10 cellular contexts compared by ENCODE assay signal in the genomic region with DNA sequence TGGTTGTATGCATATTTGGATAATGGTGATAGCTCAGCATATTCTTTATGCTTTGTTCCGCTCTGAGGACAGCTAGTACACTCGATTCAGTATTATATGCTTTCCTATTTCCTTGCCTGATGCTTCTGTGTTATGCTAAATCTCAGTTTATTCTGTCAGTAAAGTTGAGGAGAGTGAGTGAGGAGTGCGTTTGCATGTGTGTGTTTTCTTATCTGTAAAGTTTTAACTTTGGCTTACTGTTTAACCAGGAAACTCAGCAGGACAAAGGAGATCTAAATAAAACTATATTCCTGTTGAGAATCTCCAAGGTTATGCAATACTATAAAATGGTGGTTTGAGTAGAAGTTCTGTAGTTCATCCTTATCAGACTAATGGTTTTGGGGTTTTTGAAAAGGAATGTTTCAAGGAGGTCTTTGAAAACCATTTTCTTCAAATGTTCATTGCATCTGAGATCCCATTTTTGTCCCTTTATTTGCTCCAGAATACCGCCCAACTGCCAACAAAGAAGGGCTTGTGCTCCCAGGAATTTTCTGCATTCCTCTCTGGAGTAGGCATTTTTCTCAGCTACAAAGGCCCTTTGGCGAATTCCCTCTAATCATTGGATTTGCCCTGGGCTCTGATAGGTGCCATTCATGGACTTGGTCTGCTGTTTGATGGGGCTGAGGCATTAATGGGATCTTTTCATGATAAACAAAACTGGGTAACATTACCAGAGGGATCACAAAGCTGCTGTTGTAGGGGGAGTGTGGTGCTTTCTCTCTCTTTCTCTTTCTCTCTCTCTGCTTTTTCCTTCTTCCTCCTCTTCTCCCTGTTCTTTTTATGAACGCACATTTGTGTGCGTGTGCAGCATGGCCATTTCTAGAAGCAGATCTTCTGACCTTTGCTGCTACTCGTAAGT.
A peak's percentile ranks its signal among the peaks of the same experiment; 100 is the strongest.
DNase-seq lines count a peak whose midpoint lies in the region; ATAC-seq and FAIRE-seq lines count a peak whose summit lies in the region.
"Had no signal": no experiment of that assay in that cellular context is flagged by ENCODE, and none has a peak within 500 bp of the region (broad histone marks: within the 10 kb centered on the region; RNA-seq: fewer than 3 reads in every experiment).

No MANE protein-coding gene starts in this region.

- no peak overlapping the region for H4K8ac ChIP-seq in mesendoderm (ENCODE audit: low read depth, low read length)

- no peaks in the 10 kb centered on the region for H3K36me3 ChIP-seq in mesendoderm (ENCODE audit: control insufficient read depth, insufficient read depth, low read length)
- H3K36me3 ChIP-seq: ovary had no signal

- H3K79me1 ChIP-seq in mesendoderm (ENCODE audit: low read length), result peaks cover 4% of the 10 kb centered on the region

- peak overlapping the region; percentile 25 for H3K9ac ChIP-seq in mesendoderm (ENCODE audit: low read length)

- no peak overlapping the region for H3K4ac ChIP-seq in mesendoderm (ENCODE audit: low read depth, low read length)

- H3K4me2 ChIP-seq in mesendoderm (ENCODE audit: low read length), result peak overlapping the region; percentile 17

- no peak overlapping the region for H2BK120ac ChIP-seq in mesendoderm (ENCODE audit: low read depth, low read length)

- no peak overlapping the region for H2AK5ac ChIP-seq in mesendoderm (ENCODE audit: low read length)

- H3K56ac ChIP-seq in mesendoderm (ENCODE audit: low read length), result peak overlapping the region; percentile 86

- no peak for ATAC-seq in GM19467 (IDR thresholded peaks at IDR 0.05; ENCODE audit: unreplicated experiment)
- no peak for ATAC-seq in GM19328 (IDR thresholded peaks at IDR 0.05; ENCODE audit: unreplicated experiment)

- H3K4me3 ChIP-seq in mesendoderm (ENCODE audit: low read length), result no peak overlapping the region
- H3K4me3 ChIP-seq: ovary had no signal

- peaks cover 21% of the 10 kb centered on the region for H3K4me1 ChIP-seq in mesendoderm (ENCODE audit: control insufficient read depth, low read depth, low read length)

- H3K79me2 ChIP-seq in mesendoderm (ENCODE audit: control insufficient read depth, insufficient read depth, low read length), result peaks cover 1% of the 10 kb centered on the region

- peak overlapping the region; percentile 96 for H2BK15ac ChIP-seq in mesendoderm (replicated peaks; ENCODE audit: low read depth)

- no peak overlapping the region for H4K5ac ChIP-seq in mesendoderm (ENCODE audit: low read length)

- H3K18ac ChIP-seq in mesendoderm (ENCODE audit: low read length), result peak overlapping the region; percentile 39

- FAIRE-seq in urothelium cell line (lab: Jason Lieb, UNC), result no peak

- peak overlapping the region; percentile 60 for H3K27ac ChIP-seq in mesendoderm (ENCODE audit: low read depth, low read length)
- H3K27ac ChIP-seq: ovary had no signal

- DNase-seq in HuH-7 (ENCODE audit: low spot score), result peak; percentile 44
- DNase-seq in ecto neural progenitor cell (ENCODE audit: low spot score), result peak; percentile 75
- DNase-seq in mesendoderm, result peak; percentile 88
- peak; percentile 55 for DNase-seq in urothelium cell line (ENCODE audit: low spot score)
- no peak for DNase-seq in OCI-M2 (lab: John Stamatoyannopoulos, UW; ENCODE audit: unreplicated experiment)
- DNase-seq: activated T-cell treated with anti-CD3 and anti-CD28 coated beads, Interleukin-2, amount 50 U/mL, for 24 hours; NCI-H1092; ovary had no signal

- WGBS in mesendoderm (ENCODE audit: extremely low coverage, insufficient coverage, low lambda C conversion rate), result no CpG with 5 or more reads among the region's 8 CpGs

- H3K27me3 ChIP-seq in mesendoderm (ENCODE audit: insufficient read depth, low read length, poor library complexity), result no peaks in the 10 kb centered on the region
- H3K27me3 ChIP-seq: ovary had no signal

- H3K23ac ChIP-seq in mesendoderm (ENCODE audit: low read length), result no peak overlapping the region

- no peak overlapping the region for H2BK5ac ChIP-seq in mesendoderm (ENCODE audit: low read length)
